In genomic region chr1:101506541-101507164, GRCh38 we compare ENCODE assay signal across 8 cellular contexts.
DNase-seq lines count a peak whose midpoint lies in the region; ATAC-seq, FAIRE-seq and TF ChIP-seq lines count a peak whose summit lies in the region.

No MANE protein-coding gene starts in this region.

- H3K27me3 Mint-ChIP-seq in CD14-positive monocyte (ENCODE audit: low read depth in 3 of 3), result peaks cover 0 to 2% (median 0%) of the 10 kb centered on the region in 3 donors
- H3K27me3 Mint-ChIP-seq in T-helper 2 cell treated with Interferon-gamma antibody and Interleukin-4, amounts not matched to agents 5 μg/mL and 100 μg/mL, for 36 hours (ENCODE audit: low read depth), result peaks cover 8% of the 10 kb centered on the region

- H3K4me3 Mint-ChIP-seq in CD14-positive monocyte, result no peak overlapping the region
- no peak overlapping the region for H3K4me3 Mint-ChIP-seq in T-helper 2 cell treated with Interferon-gamma antibody and Interleukin-4, amounts not matched to agents 5 μg/mL and 100 μg/mL, for 36 hours

- H3K9me3 Mint-ChIP-seq in CD14-positive monocyte, result peaks cover 0 to 4% (median 0%) of the 10 kb centered on the region in 7 donors
- H3K9me3 Mint-ChIP-seq in T-helper 2 cell treated with Interferon-gamma antibody and Interleukin-4, amounts not matched to agents 5 μg/mL and 100 μg/mL, for 36 hours, result no peaks in the 10 kb centered on the region

- H3K36me3 Mint-ChIP-seq in CD14-positive monocyte, result no peaks in the 10 kb centered on the region
- H3K36me3 Mint-ChIP-seq in T-helper 2 cell treated with Interferon-gamma antibody and Interleukin-4, amounts not matched to agents 5 μg/mL and 100 μg/mL, for 36 hours (ENCODE audit: low read depth), result no peaks in the 10 kb centered on the region

- ATAC-seq in HG02943 (IDR thresholded peaks at IDR 0.05; ENCODE audit: low read depth, unreplicated experiment) (peak; percentile 89), left ventricle myocardium superior (peak; percentile 36)

- no peaks in the 10 kb centered on the region for H3K4me1 Mint-ChIP-seq in CD14-positive monocyte
- no peaks in the 10 kb centered on the region for H3K4me1 Mint-ChIP-seq in T-helper 2 cell treated with Interferon-gamma antibody and Interleukin-4, amounts not matched to agents 5 μg/mL and 100 μg/mL, for 36 hours (ENCODE audit: low read depth)

- intact Hi-C loops in CD14-positive monocyte (cut with micrococcal nuclease) (no loop called here), left ventricle myocardium superior (cut with micrococcal nuclease) (no loop called here)

- no peak for DNase-seq in CD14-positive monocyte (ENCODE audit: low spot score)
- peak; percentile 2 for DNase-seq in GM18507 (ENCODE audit: extremely low spot score, insufficient read length, low read depth)
- DNase-seq in NCI-H526 (lab: John Stamatoyannopoulos, UW), result peak; percentile 9 to 72
- DNase-seq in activated gamma-delta T cell treated with anti-CD3 and anti-CD28 coated beads, Interleukin-2, amount 50 U/mL, for 16 hours (ENCODE audit: low read depth), result peak; percentile 20
- DNase-seq in left ventricle myocardium superior, result no peak
- DNase-seq in stimulated activated CD4-positive, alpha-beta T cell treated with anti-CD3 and anti-CD28 coated beads, Interleukin-1b, Interleukin-23, amount 100 ng/mL, for 48 hours, result peak; percentile 7
- no peak for DNase-seq in T-helper 2 cell treated with Interferon-gamma antibody and Interleukin-4, amounts not matched to agents 5 μg/mL and 100 μg/mL, for 36 hours (ENCODE audit: low spot score)

- FAIRE-seq in GM18507 (lab: Jason Lieb, UNC), result peak; percentile 84

- no peak overlapping the region for H3K27ac Mint-ChIP-seq in CD14-positive monocyte
- H3K27ac Mint-ChIP-seq in T-helper 2 cell treated with Interferon-gamma antibody and Interleukin-4, amounts not matched to agents 5 μg/mL and 100 μg/mL, for 36 hours, result no peak overlapping the region

- TF ChIP-seq CTCF in CD14-positive monocyte (IDR thresholded peaks at IDR 0.05), result peak; percentile 75

Comparison
In these comparisons a context has a peak if more than half of its experiments do, and no peak if none do; other contexts are left out.
1. DNase-seq: peak in GM18507 (single experiment), NCI-H526 (2 of 2), activated gamma-delta T cell treated with anti-CD3 and anti-CD28 coated beads, Interleukin-2, amount 50 U/mL, for 16 hours (single experiment) and stimulated activated CD4-positive, alpha-beta T cell treated with anti-CD3 and anti-CD28 coated beads, Interleukin-1b, Interleukin-23, amount 100 ng/mL, for 48 hours (single experiment); none in CD14-positive monocyte (single experiment), left ventricle myocardium superior (single experiment) and T-helper 2 cell treated with Interferon-gamma antibody and Interleukin-4, amounts not matched to agents 5 μg/mL and 100 μg/mL, for 36 hours (single experiment).